ENCODE assay signal across 1 cellular context in the genomic region with DNA sequence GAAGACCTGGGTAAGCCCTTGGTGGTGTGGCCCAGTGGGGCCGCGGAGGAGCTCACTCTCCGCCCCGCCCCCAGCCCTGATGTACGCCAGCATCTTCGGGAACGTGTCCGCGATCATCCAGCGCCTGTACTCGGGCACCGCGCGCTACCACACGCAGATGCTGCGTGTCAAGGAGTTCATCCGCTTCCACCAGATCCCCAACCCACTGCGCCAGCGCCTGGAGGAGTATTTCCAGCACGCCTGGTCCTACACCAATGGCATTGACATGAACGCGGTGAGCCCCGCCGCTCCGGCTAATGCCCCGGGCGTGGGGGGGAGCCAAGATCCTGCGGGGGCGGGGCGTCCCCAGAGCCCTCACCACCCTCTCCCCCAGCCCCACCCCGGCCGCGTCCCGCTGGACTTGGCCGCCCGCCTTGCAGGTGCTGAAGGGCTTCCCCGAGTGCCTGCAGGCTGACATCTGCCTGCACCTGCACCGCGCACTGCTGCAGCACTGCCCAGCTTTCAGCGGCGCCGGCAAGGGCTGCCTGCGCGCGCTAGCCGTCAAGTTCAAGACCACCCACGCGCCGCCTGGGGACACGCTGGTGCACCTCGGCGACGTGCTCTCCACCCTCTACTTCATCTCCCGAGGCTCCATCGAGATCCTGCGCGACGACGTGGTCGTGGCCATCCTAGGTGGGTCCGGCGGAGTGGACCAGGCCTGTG.
TF ChIP-seq lines count a peak whose summit lies in the region.

No MANE protein-coding gene starts in this region.

TF ChIP-seq in GM23338, 12 proteins besides CTCF, POLR2A, EP300 and RAD21 (continued from another document):
- TF ChIP-seq, protein P1, sequence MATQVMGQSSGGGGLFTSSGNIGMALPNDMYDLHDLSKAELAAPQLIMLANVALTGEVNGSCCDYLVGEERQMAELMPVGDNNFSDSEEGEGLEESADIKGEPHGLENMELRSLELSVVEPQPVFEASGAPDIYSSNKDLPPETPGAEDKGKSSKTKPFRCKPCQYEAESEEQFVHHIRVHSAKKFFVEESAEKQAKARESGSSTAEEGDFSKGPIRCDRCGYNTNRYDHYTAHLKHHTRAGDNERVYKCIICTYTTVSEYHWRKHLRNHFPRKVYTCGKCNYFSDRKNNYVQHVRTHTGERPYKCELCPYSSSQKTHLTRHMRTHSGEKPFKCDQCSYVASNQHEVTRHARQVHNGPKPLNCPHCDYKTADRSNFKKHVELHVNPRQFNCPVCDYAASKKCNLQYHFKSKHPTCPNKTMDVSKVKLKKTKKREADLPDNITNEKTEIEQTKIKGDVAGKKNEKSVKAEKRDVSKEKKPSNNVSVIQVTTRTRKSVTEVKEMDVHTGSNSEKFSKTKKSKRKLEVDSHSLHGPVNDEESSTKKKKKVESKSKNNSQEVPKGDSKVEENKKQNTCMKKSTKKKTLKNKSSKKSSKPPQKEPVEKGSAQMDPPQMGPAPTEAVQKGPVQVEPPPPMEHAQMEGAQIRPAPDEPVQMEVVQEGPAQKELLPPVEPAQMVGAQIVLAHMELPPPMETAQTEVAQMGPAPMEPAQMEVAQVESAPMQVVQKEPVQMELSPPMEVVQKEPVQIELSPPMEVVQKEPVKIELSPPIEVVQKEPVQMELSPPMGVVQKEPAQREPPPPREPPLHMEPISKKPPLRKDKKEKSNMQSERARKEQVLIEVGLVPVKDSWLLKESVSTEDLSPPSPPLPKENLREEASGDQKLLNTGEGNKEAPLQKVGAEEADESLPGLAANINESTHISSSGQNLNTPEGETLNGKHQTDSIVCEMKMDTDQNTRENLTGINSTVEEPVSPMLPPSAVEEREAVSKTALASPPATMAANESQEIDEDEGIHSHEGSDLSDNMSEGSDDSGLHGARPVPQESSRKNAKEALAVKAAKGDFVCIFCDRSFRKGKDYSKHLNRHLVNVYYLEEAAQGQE (IDR thresholded peaks at IDR 0.05; ENCODE audit: unreplicated experiment): no peak
